ENCODE assay signal across 18 cellular contexts in genomic region chr22:19396934-19397728, GRCh38.
"Had no signal": no experiment of that assay in that cellular context is flagged by ENCODE, and none has a peak within 500 bp of the region (broad histone marks: within the 10 kb centered on the region; RNA-seq: fewer than 3 reads in every experiment).

No MANE protein-coding gene starts in this region.

- H3K4me1 ChIP-seq: lower lobe of right lung, parathyroid adenoma had no signal

- H2AFZ ChIP-seq: parathyroid adenoma had no signal

- DNase-seq: activated B cell treated with CpG ODN at 0.5 μM for 24 hours; activated CD4-positive, alpha-beta memory T cell treated with anti-CD3 and anti-CD28 coated beads for 36 hours; activated CD4-positive, alpha-beta T cell treated with anti-CD3 and anti-CD28 coated beads for 4 hours; activated CD8-positive, alpha-beta memory T cell treated with anti-CD3 and anti-CD28 coated beads, Interleukin-2, amount 10 ng/mL, durations not matched to agents 7 days and 5 days; activated naive CD4-positive, alpha-beta T cell; activated naive CD8-positive, alpha-beta T cell treated with anti-CD3 and anti-CD28 coated beads for 36 hours; activated T-cell treated with anti-CD3 and anti-CD28 coated beads, Interleukin-2, amount 50 U/mL, for 1 hour; amniotic stem cell; caudate nucleus; lower lobe of right lung; stimulated activated CD4-positive, alpha-beta T cell treated with anti-CD3 and anti-CD28 coated beads, Interleukin-4, amount 100 ng/mL, for 24 hours; T-helper 17 cell had no signal

- H3K4me2 ChIP-seq: smooth muscle cell had no signal

- H3K27ac ChIP-seq: lower lobe of right lung, parathyroid adenoma had no signal

- H3K9me3 ChIP-seq: lower lobe of right lung had no signal

- ATAC-seq: activated CD8-positive, alpha-beta memory T cell treated with anti-CD3 and anti-CD28 coated beads, Interleukin-2, amount 10 ng/mL, durations not matched to agents 7 days and 5 days; activated T-helper 17 cell treated with anti-CD3 and anti-CD28 coated beads, Interleukin-2, amount 50 U/mL, for 72 hours; lower lobe of right lung; natural killer cell treated with Interleukin-12 subunit alpha and Interleukin-12 subunit beta and Interleukin-15 and Interleukin-18, amount 100 ng/mL, for 72 hours; sciatic nerve; stimulated activated memory B cell treated with anti-CD40 and anti-IgM and Interleukin-4, amounts not matched to agents 10 μg/mL and 1 μg/mL and 100 μg/mL, for 72 hours; T-helper 17 cell had no signal

- H3K4me3 ChIP-seq: lower lobe of right lung, smooth muscle cell had no signal

- H3K9ac ChIP-seq: parathyroid adenoma had no signal
